Comparison of ENCODE assay signal across 15 cellular contexts in the genomic region with DNA sequence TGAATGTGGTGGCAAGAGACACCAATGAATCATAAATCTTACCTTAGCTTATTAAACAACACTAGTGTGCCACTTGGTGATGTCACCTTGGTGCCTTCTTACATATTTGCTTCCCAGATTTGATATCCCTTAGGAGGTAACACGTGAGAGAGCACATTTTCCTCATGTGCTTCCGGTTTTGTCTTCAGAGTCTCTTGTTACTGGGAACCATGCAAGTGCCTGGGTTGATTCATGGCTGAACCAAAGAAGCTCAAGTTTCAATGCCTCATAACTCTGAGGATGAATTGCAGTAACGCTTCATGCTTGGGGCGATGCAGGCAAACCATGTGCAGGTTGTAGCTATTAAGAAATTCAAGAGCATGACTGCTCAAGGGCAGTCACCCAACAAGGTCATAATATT.
DNase-seq lines count a peak whose midpoint lies in the region; ATAC-seq and TF ChIP-seq lines count a peak whose summit lies in the region.
"Had no signal": no experiment of that assay in that cellular context is flagged by ENCODE, and none has a peak within 500 bp of the region (broad histone marks: within the 10 kb centered on the region; RNA-seq: fewer than 3 reads in every experiment).

No MANE protein-coding gene starts in this region.

- no peak for ATAC-seq in HG02938 (IDR thresholded peaks at IDR 0.05; ENCODE audit: unreplicated experiment)
- ATAC-seq: stimulated activated memory B cell treated with anti-CD40 and anti-IgM and Interleukin-4, amounts not matched to agents 10 μg/mL and 1 μg/mL and 100 μg/mL, for 72 hours had no signal

- TF ChIP-seq CTCF in LNCaP clone FGC (IDR thresholded peaks at IDR 0.05; ENCODE audit: control insufficient read depth, extremely low read depth, insufficient read depth) (no peak), GM10266 (IDR thresholded peaks at IDR 0.05; ENCODE audit: control insufficient read depth, insufficient read depth, low read depth, missing control alignments) (no peak), lower leg skin (IDR thresholded peaks at IDR 0.05) (no peak)

- H3K4me3 ChIP-seq in LNCaP clone FGC (ENCODE audit: low read depth, low read length): no peak overlapping the region
- no peak overlapping the region for H3K4me3 ChIP-seq in lower leg skin (ENCODE audit: low read depth, poor library complexity, severe bottlenecking)
- H3K4me3 ChIP-seq: BLaER1, uterus had no signal

- DNase-seq in DMS79 (lab: John Stamatoyannopoulos, UW) (peak; percentile 99), LNCaP clone FGC (ENCODE audit: low read depth) (peak; percentile 3), amniotic epithelial cell (ENCODE audit: low read depth) (peak; percentile 36), left kidney (ENCODE audit: low read depth, low spot score) (peak; percentile 95), GM10266 (ENCODE audit: extremely low spot score) (no peak), lower leg skin (ENCODE audit: low spot score in 2 of 2) (no peak)
- no peak for DNase-seq in NK-92 treated with Interleukin-12 subunit alpha and Interleukin-12 subunit beta, amount 100 ng/mL, for 24 hours (lab: John Stamatoyannopoulos, UW)
- DNase-seq: GDM1; H9; SHP77 treated with DMSO at 0.1 percent for 48 hours; stimulated activated CD4-positive, alpha-beta T cell treated with anti-CD3 and anti-CD28 coated beads, Interleukin-4, amount 100 ng/mL, for 24 hours; uterus had no signal

- intact Hi-C loops in lower leg skin (cut with DNase I; ENCODE audit: low total_unique reads): no loop called here

- no peak for TF ChIP-seq POLR2A in lower leg skin (IDR thresholded peaks at IDR 0.05)

- WGBS in lower leg skin, 2 donors: 16 to 28% methylated on average over 4 of the region's 4 CpGs

Comparison
In these comparisons a context has a peak if more than half of its experiments do, and no peak if none do; other contexts are left out.
1. DNase-seq: peak in DMS79 (single experiment), LNCaP clone FGC (single experiment), amniotic epithelial cell (single experiment) and left kidney (single experiment); none in NK-92 treated with Interleukin-12 subunit alpha and Interleukin-12 subunit beta, amount 100 ng/mL, for 24 hours (single experiment), GM10266 (single experiment) and lower leg skin (0 of 2).